In the genomic region with DNA sequence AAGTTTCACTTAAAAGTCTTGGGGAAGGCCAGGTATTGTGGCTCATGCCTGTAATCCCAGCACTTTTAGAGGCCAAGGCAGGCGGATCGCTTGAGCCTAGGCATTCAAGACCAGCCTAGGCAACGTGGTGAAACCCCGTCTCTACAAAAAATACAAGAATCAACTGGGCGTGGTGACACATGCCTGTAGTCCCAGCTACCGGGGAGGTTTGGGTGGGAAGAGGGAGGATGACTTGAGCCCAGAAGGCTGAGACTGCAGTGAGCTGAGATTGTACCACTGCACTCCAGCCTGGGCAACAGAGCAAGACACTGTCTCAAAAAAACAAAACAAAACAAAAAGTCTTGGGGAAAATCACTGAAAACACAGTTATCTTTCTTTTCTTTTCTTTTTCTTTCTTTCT, we compare ENCODE assay signal across 27 cellular contexts. TPM values are rescaled to one million over a fixed set of nuclear protein-coding genes. Genes with fewer than 3 reads are reported as not detected.
DNase-seq lines count a peak whose midpoint lies in the region; ATAC-seq and TF ChIP-seq lines count a peak whose summit lies in the region.
"Had no signal": no experiment of that assay in that cellular context is flagged by ENCODE, and none has a peak within 500 bp of the region (broad histone marks: within the 10 kb centered on the region; RNA-seq: fewer than 3 reads in every experiment).

No MANE protein-coding gene starts in this region.

- H3K9me3 ChIP-seq in Caco-2 = no peaks in the 10 kb centered on the region
- H3K9me3 ChIP-seq in T-helper 17 cell (ENCODE audit: control insufficient read depth, low read length, poor library complexity, severe bottlenecking) = no peaks in the 10 kb centered on the region
- H3K9me3 ChIP-seq in naive thymus-derived CD4-positive, alpha-beta T cell (ENCODE audit: control insufficient read depth in 2 of 3, low read length in 3 of 3) = no peaks in the 10 kb centered on the region
- H3K9me3 ChIP-seq: neutrophil, tibial artery had no signal

- no peak for ATAC-seq in T-helper 17 cell
- ATAC-seq in naive thymus-derived CD4-positive, alpha-beta T cell = no peak
- ATAC-seq: activated CD4-positive, CD25-positive, alpha-beta regulatory T cell treated with anti-CD3 and anti-CD28 coated beads, Interleukin-2, amount 50 U/mL, for 24 hours; activated naive CD4-positive, alpha-beta T cell treated with anti-CD3 and anti-CD28 coated beads, Interleukin-2, amount 50 U/mL, for 72 hours had no signal

- peaks cover 50% of the 10 kb centered on the region for H3K4me1 Mint-ChIP-seq in Caco-2 (ENCODE audit: low read depth, unreplicated experiment)
- peaks cover 53% of the 10 kb centered on the region for H3K4me1 Mint-ChIP-seq in T-helper 17 cell
- peaks cover 59 to 92% (median 82%) of the 10 kb centered on the region in 7 donors for H3K4me1 Mint-ChIP-seq in naive thymus-derived CD4-positive, alpha-beta T cell
- peaks cover 39% of the 10 kb centered on the region for H3K4me1 Mint-ChIP-seq in type B pancreatic cell (ENCODE audit: unreplicated experiment)

- no peak overlapping the region for H3K4me3 Mint-ChIP-seq in Caco-2 (ENCODE audit: unreplicated experiment)
- H3K4me3 Mint-ChIP-seq in T-helper 17 cell = no peak overlapping the region
- H3K4me3 Mint-ChIP-seq in naive thymus-derived CD4-positive, alpha-beta T cell = peak overlapping the region in 6 of 10 donors; percentile 8 to 87 (median 56)
- no peak overlapping the region for H3K4me3 Mint-ChIP-seq in type B pancreatic cell
- H3K4me3 Mint-ChIP-seq: activated CD4-positive, alpha-beta memory T cell treated with anti-CD3 and anti-CD28 coated beads for 36 hours; HFFc6 had no signal

- H3K4me3 ChIP-seq in Caco-2 (ENCODE audit: low read depth, low read length) = no peak overlapping the region
- no peak overlapping the region for H3K4me3 ChIP-seq in naive thymus-derived CD4-positive, alpha-beta T cell (ENCODE audit: low read length)
- H3K4me3 ChIP-seq: skin epidermis, tibial artery had no signal

- no peak overlapping the region for H3K27ac ChIP-seq in naive thymus-derived CD4-positive, alpha-beta T cell (ENCODE audit: low read depth, low read length)
- H3K27ac ChIP-seq: neutrophil, skin epidermis had no signal

- H3K4me1 ChIP-seq in Caco-2 = peaks cover 92% of the 10 kb centered on the region
- H3K4me1 ChIP-seq in naive thymus-derived CD4-positive, alpha-beta T cell (ENCODE audit: control insufficient read depth in 2 of 2, insufficient read depth in 2 of 2, low read length in 2 of 2) = peaks cover 32 to 58% of the 10 kb centered on the region in 2 donors

- H3K27me3 Mint-ChIP-seq in Caco-2 (ENCODE audit: insufficient read depth, unreplicated experiment) = no peaks in the 10 kb centered on the region
- H3K27me3 Mint-ChIP-seq in T-helper 17 cell = no peaks in the 10 kb centered on the region
- H3K27me3 Mint-ChIP-seq in naive thymus-derived CD4-positive, alpha-beta T cell = no peaks in the 10 kb centered on the region
- no peaks in the 10 kb centered on the region for H3K27me3 Mint-ChIP-seq in type B pancreatic cell
- H3K27me3 Mint-ChIP-seq: activated CD4-positive, alpha-beta memory T cell treated with anti-CD3 and anti-CD28 coated beads for 36 hours; CD4-positive, CD25-positive, alpha-beta regulatory T cell; stimulated activated naive CD8-positive, alpha-beta T cell treated with anti-CD3 and anti-CD28 coated beads, Interleukin-15, amount 100 ng/mL, for 72 hours had no signal

- H3K9me3 Mint-ChIP-seq in Caco-2 (ENCODE audit: unreplicated experiment) = no peaks in the 10 kb centered on the region
- H3K9me3 Mint-ChIP-seq in naive thymus-derived CD4-positive, alpha-beta T cell = no peaks in the 10 kb centered on the region
- no peaks in the 10 kb centered on the region for H3K9me3 Mint-ChIP-seq in type B pancreatic cell
- H3K9me3 Mint-ChIP-seq: activated CD4-positive, alpha-beta memory T cell treated with anti-CD3 and anti-CD28 coated beads for 36 hours; activated naive CD4-positive, alpha-beta T cell treated with anti-CD3 and anti-CD28 coated beads, Interleukin-2, amount 50 U/mL, for 72 hours; activated T-helper 1 cell treated with anti-CD3 and anti-CD28 coated beads, Interleukin-12 subunit alpha, Interleukin-12 subunit beta, Interleukin-2, Interleukin-4 antibody, amounts not matched to agents 30 ng/mL and 10 ng/mL and 1 ng/mL, durations not matched to agents 14 hours and 24 hours and 36 hours; CD4-positive, CD25-positive, alpha-beta regulatory T cell; HFFc6; stimulated activated naive CD8-positive, alpha-beta T cell treated with anti-CD3 and anti-CD28 coated beads, Interleukin-15, amount 100 ng/mL, for 72 hours had no signal

- CTCF ChIA-PET in Caco-2 (lab: Charles Lee) = no interaction called here
- CTCF ChIA-PET in naive thymus-derived CD4-positive, alpha-beta T cell (lab: Charles Lee) = interaction anchor here (0.6 to 1.2 kb wide), 2 partner anchors 13 to 104 kb away, joined by 3 to 4 read pairs; no protein-coding TSS in a partner anchor

- H3K27me3 ChIP-seq in Caco-2 (replicated peaks; ENCODE audit: control insufficient read depth, insufficient read depth, low read length) = no peaks in the 10 kb centered on the region
- no peaks in the 10 kb centered on the region for H3K27me3 ChIP-seq in naive thymus-derived CD4-positive, alpha-beta T cell (ENCODE audit: control insufficient read depth in 2 of 2, insufficient read depth in 2 of 2, low read length in 2 of 2)
- H3K27me3 ChIP-seq: neutrophil, tibial artery had no signal

- intact Hi-C loops in Caco-2 (cut with micrococcal nuclease; ENCODE audit: unreplicated experiment) = no loop called here
- intact Hi-C loops in naive thymus-derived CD4-positive, alpha-beta T cell (cut with micrococcal nuclease) = no loop called here

- peaks cover 29% of the 10 kb centered on the region for H3K36me3 Mint-ChIP-seq in Caco-2 (ENCODE audit: insufficient read depth, unreplicated experiment)
- H3K36me3 Mint-ChIP-seq in T-helper 17 cell (ENCODE audit: low read depth) = peaks cover 2% of the 10 kb centered on the region
- peaks cover 6 to 48% (median 11%) of the 10 kb centered on the region in 5 donors for H3K36me3 Mint-ChIP-seq in naive thymus-derived CD4-positive, alpha-beta T cell
- no peaks in the 10 kb centered on the region for H3K36me3 Mint-ChIP-seq in type B pancreatic cell

- POLR2A ChIA-PET in Caco-2 (lab: Charles Lee) = interaction anchor here (3.8 kb wide), 1 partner anchor 16 kb away, joined by 27 read pairs; a partner anchor contains a TSS
- POLR2A ChIA-PET in naive thymus-derived CD4-positive, alpha-beta T cell (lab: Charles Lee) = interaction anchor here (10.0 kb wide), 1 partner anchor 15 kb away, joined by 194 read pairs; a partner anchor contains a TSS

- no peak for TF ChIP-seq CTCF in Caco-2 (IDR thresholded peaks at IDR 0.05; ENCODE audit: insufficient read depth in 1 of 2, low read depth in 1 of 2, low read length in 1 of 2, severe bottlenecking in 1 of 2, unreplicated experiment in 1 of 2)
- TF ChIP-seq CTCF in type B pancreatic cell (conservative IDR thresholded peaks at IDR 0.05) = no peak

- H3K36me3 ChIP-seq in Caco-2 (ENCODE audit: control insufficient read depth, insufficient read depth, low read length) = no peaks in the 10 kb centered on the region
- H3K36me3 ChIP-seq in naive thymus-derived CD4-positive, alpha-beta T cell (ENCODE audit: control insufficient read depth in 2 of 3, insufficient read depth in 3 of 3, low read length in 3 of 3) = no peaks in the 10 kb centered on the region
- H3K36me3 ChIP-seq: neutrophil had no signal

- H3K27ac Mint-ChIP-seq in Caco-2 (ENCODE audit: unreplicated experiment) = peak overlapping the region; percentile 93
- peak overlapping the region; percentile 60 for H3K27ac Mint-ChIP-seq in T-helper 17 cell
- H3K27ac Mint-ChIP-seq in naive thymus-derived CD4-positive, alpha-beta T cell = peak overlapping the region in 3 of 9 donors; percentile 92 to 94 (median 94)
- H3K27ac Mint-ChIP-seq in type B pancreatic cell = peak overlapping the region; percentile 12
- H3K27ac Mint-ChIP-seq: HFFc6 had no signal

- no TSS peak for BruUV-seq in Caco-2 (replicated peaks; lab: Mats Ljungman, UMichigan)

- DNase-seq in Caco-2 (no peak), T-helper 17 cell (no peak), type B pancreatic cell (ENCODE audit: extremely low spot score, unreplicated experiment) (no peak), NOMO-1 (lab: John Stamatoyannopoulos, UW; ENCODE audit: unreplicated experiment in 2 of 2) (no peak), mucosa of gallbladder (ENCODE audit: low spot score) (no peak)
- no peak for DNase-seq in naive thymus-derived CD4-positive, alpha-beta T cell
- no peak for DNase-seq in effector CD4-positive, alpha-beta T cell
- DNase-seq: activated CD4-positive, alpha-beta memory T cell treated with anti-CD3 and anti-CD28 coated beads for 36 hours; activated CD8-positive, alpha-beta memory T cell treated with anti-CD3 and anti-CD28 coated beads, Interleukin-2, amount 50 U/mL, for 4 hours; CD4-positive, CD25-positive, alpha-beta regulatory T cell; DMS 273 treated with DMSO at 0.1 percent for 48 hours; effector memory CD4-positive, alpha-beta T cell; GOT3; HFFc6; IMR-90; mammary epithelial cell; NCI-H1105; NCI-H2029; NCI-H69; stimulated activated CD8-positive, alpha-beta memory T cell treated with anti-CD3 and anti-CD28 coated beads, Interleukin-4, amount 100 ng/mL, for 48 hours; tibial artery had no signal

RNA-seq across cellular contexts. Expression of a gene that starts 15.4 kb away (rescaled TPM):
- total RNA-seq in Caco-2 (2022) (215 and 225 TPM in 2 replicates), T-helper 17 cell (100 to 1,000 TPM; 146 to 156 TPM), type B pancreatic cell (ENCODE audit: low replicate concordance) (127 and 170 TPM in 2 replicates), mucosa of gallbladder (220 TPM)
- 100 to 1,000 TPM; 120 to 293 (median 144) TPM for total RNA-seq in naive thymus-derived CD4-positive, alpha-beta T cell
- 100 to 1,000 TPM; 250 to 417 TPM for polyA plus RNA-seq in naive thymus-derived CD4-positive, alpha-beta T cell

RNA-seq across cellular contexts. Expression of a gene that starts 43.2 kb away (rescaled TPM):
- total RNA-seq in Caco-2 (2022) (27.8 and 33.1 TPM in 2 replicates), T-helper 17 cell (10 to 100 TPM; 13.9 to 24.5 TPM), type B pancreatic cell (ENCODE audit: low replicate concordance) (29.0 and 40.8 TPM in 2 replicates), mucosa of gallbladder (26.2 TPM)
- total RNA-seq in naive thymus-derived CD4-positive, alpha-beta T cell = 10 to 100 TPM; 13.5 to 33.5 (median 21.2) TPM
- polyA plus RNA-seq in naive thymus-derived CD4-positive, alpha-beta T cell = 10 to 100 TPM in 1 of 2 donors, 1 to 10 TPM in 1; 8.7 to 12.6 TPM

Comparison
In these comparisons a context has a peak if more than half of its experiments do, and no peak if none do; other contexts are left out.
1. H3K4me3 Mint-ChIP-seq: peak in naive thymus-derived CD4-positive, alpha-beta T cell (6 of 10); none in Caco-2 (single experiment), T-helper 17 cell (single experiment) and type B pancreatic cell (single experiment).